In genomic region chr20:11391591-11391990, GRCh38 we compare ENCODE assay signal across 27 cellular contexts.
"Had no signal": no experiment of that assay in that cellular context is flagged by ENCODE, and none has a peak within 500 bp of the region (broad histone marks: within the 10 kb centered on the region; RNA-seq: fewer than 3 reads in every experiment).

No MANE protein-coding gene starts in this region.

- H3K36me3 ChIP-seq: neutrophil, pancreas, prostate gland, right lobe of liver, sigmoid colon, spleen, stomach, thoracic aorta, thyroid gland, tibial nerve, upper lobe of left lung, vagina had no signal

- FAIRE-seq: pancreas, small intestine, urothelium cell line had no signal

- H3K9me3 ChIP-seq: neutrophil, pancreas, prostate gland, right lobe of liver, sigmoid colon, spleen, stomach, thoracic aorta, thyroid gland, tibial nerve, upper lobe of left lung, vagina had no signal

- H3K27ac ChIP-seq: neutrophil, pancreas, prostate gland, right lobe of liver, sigmoid colon, spleen, stomach, thoracic aorta, thyroid gland, tibial nerve, upper lobe of left lung, vagina had no signal

- H3K4me3 ChIP-seq: pancreas, prostate gland, right lobe of liver, sigmoid colon, spleen, stomach, thoracic aorta, thyroid gland, tibial nerve, upper lobe of left lung, vagina had no signal

- H3K4me1 ChIP-seq: pancreas, prostate gland, right lobe of liver, sigmoid colon, spleen, stomach, thyroid gland, tibial nerve, upper lobe of left lung, vagina had no signal

- DNase-seq: naive thymus-derived CD4-positive, alpha-beta T cell; natural killer cell; nephron progenitor cell; nucleus accumbens; pancreas; retina; right cardiac atrium; right lobe of liver; sigmoid colon; small intestine; spleen; stimulated activated CD4-positive, alpha-beta T cell treated with anti-CD3 and anti-CD28 coated beads, Interleukin-12 subunit alpha, Interleukin-12 subunit beta, amount 100 ng/mL, for 4 hours; stimulated activated CD4-positive, alpha-beta T cell treated with anti-CD3 and anti-CD28 coated beads, Interleukin-1b, Interleukin-23, amount 100 ng/mL, for 48 hours; stimulated activated CD4-positive, alpha-beta T cell treated with anti-CD3 and anti-CD28 coated beads, Interleukin-4, amount 100 ng/mL, for 1 hour; stimulated activated naive B cell treated with anti-CD40 and anti-IgM and Interleukin-4, amounts not matched to agents 10 μg/mL and 1 μg/mL and 100 μg/mL, for 72 hours; stimulated activated naive CD4-positive, alpha-beta T cell treated with Interleukin-2 at 50 U/mL for 16 hours; stomach; thyroid gland; trophoblast cell; upper lobe of left lung had no signal

- ATAC-seq: naive thymus-derived CD4-positive, alpha-beta T cell; natural killer cell; pancreas; right cardiac atrium; right lobe of liver; stimulated activated effector memory CD8-positive, alpha-beta T cell treated with anti-CD3 and anti-CD28 coated beads, Interleukin-12 subunit alpha, Interleukin-12 subunit beta, amount 100 ng/mL, for 72 hours; stimulated activated naive B cell treated with anti-CD40 and anti-IgM and Interleukin-4, amounts not matched to agents 10 μg/mL and 1 μg/mL and 100 μg/mL, for 72 hours had no signal

- H3K27me3 ChIP-seq: neutrophil, pancreas, right lobe of liver, sigmoid colon, spleen, stomach, thyroid gland, tibial nerve, upper lobe of left lung, vagina had no signal
